In genomic region chr11:116275634-116276033, GRCh38 we compare ENCODE assay signal across 16 cellular contexts.
DNase-seq lines count a peak whose midpoint lies in the region; ATAC-seq, FAIRE-seq and TF ChIP-seq lines count a peak whose summit lies in the region.
"Had no signal": no experiment of that assay in that cellular context is flagged by ENCODE, and none has a peak within 500 bp of the region (broad histone marks: within the 10 kb centered on the region; RNA-seq: fewer than 3 reads in every experiment).

No MANE protein-coding gene starts in this region.

- no CpG with 5 or more reads among the region's 5 CpGs for WGBS in trophoblast cell (ENCODE audit: extremely low coverage, insufficient coverage, insufficient read length)

- TF ChIP-seq POLR2A in endothelial cell of umbilical vein (IDR thresholded peaks at IDR 0.05; ENCODE audit: low read depth, low read length) (no peak), erythroblast (IDR thresholded peaks at IDR 0.05; ENCODE audit: low read length) (no peak)

- H4K20me1 ChIP-seq in endothelial cell of umbilical vein (replicated peaks; ENCODE audit: control insufficient read depth, extremely low read depth, insufficient read depth, low read length), result no peaks in the 10 kb centered on the region

- no peaks in the 10 kb centered on the region for H3K9me1 ChIP-seq in endothelial cell of umbilical vein (replicated peaks; ENCODE audit: control insufficient read depth, extremely low read depth, insufficient read depth, low read length)

- no peak overlapping the region for H3K9ac ChIP-seq in endothelial cell of umbilical vein (replicated peaks; ENCODE audit: extremely low read depth, insufficient read depth, low read length)
- H3K9ac ChIP-seq in trophoblast cell (ENCODE audit: low read length), result no peak overlapping the region

- H4K8ac ChIP-seq in trophoblast cell (ENCODE audit: low read depth, low read length), result no peak overlapping the region

- H3K27ac ChIP-seq in endothelial cell of umbilical vein (ENCODE audit: insufficient read depth, low read depth, low read length), result no peak overlapping the region
- no peak overlapping the region for H3K27ac ChIP-seq in trophoblast cell (ENCODE audit: low read depth, low read length)
- H3K27ac ChIP-seq: cardiac muscle cell, SJSA1, uterus had no signal

- no peak overlapping the region for H3K23ac ChIP-seq in trophoblast cell (ENCODE audit: low read length)

- POLR2A ChIA-PET in endothelial cell of umbilical vein (lab: Charles Lee), result no interaction called here

- H3K79me1 ChIP-seq in trophoblast cell (ENCODE audit: low read length), result peaks cover 2% of the 10 kb centered on the region

- H2BK120ac ChIP-seq in trophoblast cell (ENCODE audit: insufficient read depth, low read length, poor library complexity), result no peak overlapping the region

- no peak overlapping the region for H3K4ac ChIP-seq in trophoblast cell (ENCODE audit: low read depth, low read length)

- H3K36me3 ChIP-seq in endothelial cell of umbilical vein (ENCODE audit: control insufficient read depth in 2 of 2, extremely low read depth in 1 of 2, insufficient read depth in 2 of 2, low read length in 2 of 2) (no peaks in the 10 kb centered on the region), trophoblast cell (ENCODE audit: control insufficient read depth in 1 of 2, insufficient read depth in 2 of 2, low read length in 2 of 2) (no peaks in the 10 kb centered on the region), H7 (replicated peaks; ENCODE audit: control insufficient read depth, insufficient read depth, low read length) (no peaks in the 10 kb centered on the region)
- H3K36me3 ChIP-seq: cardiac muscle cell, SJSA1, uterus had no signal

- BruUV-seq in endothelial cell of umbilical vein (replicated peaks; lab: Mats Ljungman, UMichigan), result no TSS peak

- H3K27me3 ChIP-seq in endothelial cell of umbilical vein (ENCODE audit: control insufficient read depth in 2 of 2, insufficient read depth in 2 of 2, low read length in 2 of 2) (peaks cover 0 to 3% of the 10 kb centered on the region in 2 experiments), trophoblast cell (ENCODE audit: insufficient read depth, low read length) (no peaks in the 10 kb centered on the region), H7 (ENCODE audit: control insufficient read depth, insufficient read depth, low read length) (peaks cover 2% of the 10 kb centered on the region; the same call in 1 of the 2 replicates)
- H3K27me3 ChIP-seq: cardiac muscle cell, SJSA1, uterus had no signal

- peak overlapping the region; percentile 20 for H2BK12ac ChIP-seq in trophoblast cell (ENCODE audit: low read length)

- dilution Hi-C loops in endothelial cell of umbilical vein (cut with MboI; ENCODE audit: extremely low pct_ligation_motif_present, low sequenced_read_pairs), result no loop called here

- no peak overlapping the region for H3K4me2 ChIP-seq in endothelial cell of umbilical vein (ENCODE audit: insufficient read depth, low read length)
- H3K4me2 ChIP-seq in trophoblast cell (ENCODE audit: low read length), result no peak overlapping the region

- ATAC-seq in GM21367 (IDR thresholded peaks at IDR 0.05; ENCODE audit: unreplicated experiment), result no peak

- no peak overlapping the region for H3K4me3 ChIP-seq in endothelial cell of umbilical vein (replicated peaks in 1 of 3; ENCODE audit: insufficient read depth in 1 of 3, low read depth in 1 of 3, low read length in 3 of 3)
- no peak overlapping the region for H3K4me3 ChIP-seq in trophoblast cell (ENCODE audit: low read depth, low read length)
- H3K4me3 ChIP-seq in H7 (ENCODE audit: insufficient read depth, low read depth, low read length), result no peak overlapping the region
- H3K4me3 ChIP-seq: SJSA1 had no signal

- no peak overlapping the region for H2AFZ ChIP-seq in endothelial cell of umbilical vein (ENCODE audit: low read depth, low read length)
- no peak overlapping the region for H2AFZ ChIP-seq in trophoblast cell (ENCODE audit: insufficient read depth, low read length, poor library complexity)

- no peak overlapping the region for H2AK5ac ChIP-seq in trophoblast cell (ENCODE audit: low read length)

- H3K14ac ChIP-seq in trophoblast cell (ENCODE audit: low read length), result no peak overlapping the region

- CTCF ChIA-PET in endothelial cell of umbilical vein (lab: Charles Lee), result no interaction called here

- H3K79me2 ChIP-seq in endothelial cell of umbilical vein (ENCODE audit: control insufficient read depth, insufficient read depth, low read length) (no peaks in the 10 kb centered on the region), trophoblast cell (ENCODE audit: control insufficient read depth, insufficient read depth, low read length, poor library complexity) (no peaks in the 10 kb centered on the region)

- no peak overlapping the region for H2BK5ac ChIP-seq in trophoblast cell (ENCODE audit: low read depth, low read length, poor library complexity)

- intact Hi-C loops in endothelial cell of umbilical vein (cut with micrococcal nuclease), result loop anchor here (1.0 to 10.0 kb wide), 6 partner anchors 58 to 1501 kb away; no protein-coding TSS in a partner anchor

- DNase-seq in ELF-1 (ENCODE audit: low read depth, low spot score) (peak; percentile 23), M059J (ENCODE audit: low read depth) (peak; percentile 73), endothelial cell of umbilical vein (ENCODE audit: low read depth, low spot score) (no peak), trophoblast cell (peak in 1 of 2 donors; percentile 1), H7 (no peak), erythroblast (lab: John Stamatoyannopoulos, UW) (no peak)
- DNase-seq: activated naive CD4-positive, alpha-beta T cell; kidney; NCI-H2107; NK-92 treated with Interleukin-12 subunit alpha and Interleukin-12 subunit beta, amount 100 ng/mL, for 24 hours; stimulated activated CD4-positive, alpha-beta T cell treated with anti-CD3 and anti-CD28 coated beads, Interleukin-2, amount 100 ng/mL, for 24 hours had no signal

- no peak overlapping the region for H3K18ac ChIP-seq in trophoblast cell (ENCODE audit: low read length)

- FAIRE-seq in endothelial cell of umbilical vein (lab: Jason Lieb, UNC), result no peak
- FAIRE-seq: H1, kidney had no signal

- TF ChIP-seq CTCF in endothelial cell of umbilical vein (IDR thresholded peaks at IDR 0.05; ENCODE audit: extremely low read depth in 1 of 2, insufficient read depth in 1 of 2, low read depth in 1 of 2, low read length in 2 of 2), result no peak

- H3K4me1 ChIP-seq in endothelial cell of umbilical vein (ENCODE audit: control insufficient read depth, extremely low read depth, insufficient read depth, low read length) (no peaks in the 10 kb centered on the region), trophoblast cell (ENCODE audit: control insufficient read depth in 1 of 2, insufficient read depth in 2 of 2, low read length in 2 of 2) (peaks cover 7 to 15% of the 10 kb centered on the region in 2 experiments)
- H3K4me1 ChIP-seq: SJSA1, uterus had no signal

- H4K12ac ChIP-seq in trophoblast cell (ENCODE audit: low read depth, low read length), result no peak overlapping the region

- H3K9me3 ChIP-seq in endothelial cell of umbilical vein (replicated peaks; ENCODE audit: control insufficient read depth, insufficient read depth, low read length), result no peaks in the 10 kb centered on the region
- H3K9me3 ChIP-seq in trophoblast cell (ENCODE audit: insufficient read depth, low read depth, low read length), result no peaks in the 10 kb centered on the region
- H3K9me3 ChIP-seq: SJSA1, uterus had no signal

- H4K91ac ChIP-seq in trophoblast cell (ENCODE audit: low read depth, low read length), result no peak overlapping the region

TF ChIP-seq in endothelial cell of umbilical vein, 7 proteins besides CTCF, POLR2A, EP300 and RAD21:
- TF ChIP-seq MYC (IDR thresholded peaks at IDR 0.05; ENCODE audit: low read depth, low read length) (no peak), POLR2AphosphoS5 (IDR thresholded peaks at IDR 0.05; ENCODE audit: insufficient read depth, low read depth, low read length) (no peak), FOS (IDR thresholded peaks at IDR 0.05; ENCODE audit: borderline replicate concordance, insufficient read depth, low read length) (peak; percentile 20)

Comparison
In these comparisons a context has a peak if more than half of its experiments do, and no peak if none do; other contexts are left out.
1. DNase-seq: peak in ELF-1 (single experiment) and M059J (single experiment); none in endothelial cell of umbilical vein (single experiment), H7 (single experiment) and erythroblast (0 of 2).